8 cellular contexts compared by ENCODE assay signal in the genomic region with DNA sequence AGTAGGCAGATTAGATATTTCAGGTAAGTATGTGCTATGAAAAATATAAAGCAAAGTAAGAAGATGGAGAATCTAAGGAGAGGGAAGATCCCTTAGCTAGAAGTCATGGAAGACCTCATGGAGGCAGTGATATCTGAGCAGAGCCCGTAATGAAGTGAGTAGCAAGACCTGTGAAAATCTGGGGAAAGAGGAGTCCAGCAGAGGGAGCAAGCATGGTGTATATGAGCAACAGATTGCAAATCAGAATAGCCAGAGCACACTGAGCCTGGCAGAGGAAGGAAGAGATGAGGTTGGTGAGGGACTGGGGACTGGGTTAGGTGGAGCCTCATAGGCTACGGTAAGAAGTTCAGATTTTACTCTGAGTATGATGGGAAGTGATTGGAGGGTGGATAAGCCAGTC. TPM values are rescaled to one million over a fixed set of nuclear protein-coding genes. Genes with fewer than 3 reads are reported as not detected.
DNase-seq lines count a peak whose midpoint lies in the region; ATAC-seq, FAIRE-seq and TF ChIP-seq lines count a peak whose summit lies in the region.

No MANE protein-coding gene starts in this region.

- CTCF ChIA-PET in A549 (lab: Yijun Ruan, JAX) (interaction anchor here (0.6 to 4.3 kb wide), 15 partner anchors 10 to 175 kb away, joined by 3 to 107 read pairs (median 6); no protein-coding TSS in a partner anchor), T-cell (lab: Charles Lee) (interaction anchor here (0.6 to 1.1 kb wide), 2 partner anchors 94 to 112 kb away, joined by 3 read pairs; no protein-coding TSS in a partner anchor)

- H3K4me1 ChIP-seq in A549 (no peaks in the 10 kb centered on the region), colonic mucosa (no peaks in the 10 kb centered on the region)

- H3K27ac Mint-ChIP-seq in T-cell: no peak overlapping the region

- no peak overlapping the region for H3K4me3 Mint-ChIP-seq in T-cell

- no peak for TF ChIP-seq EP300 in A549 (IDR thresholded peaks at IDR 0.05)

- peak; percentile 88 to 89 for ATAC-seq in A549
- no peak for ATAC-seq in T-cell (replicated peaks in 1 of 4)
- ATAC-seq in GM19397 (IDR thresholded peaks at IDR 0.05; ENCODE audit: unreplicated experiment): no peak

- H3K9me3 ChIP-seq in A549 (no peaks in the 10 kb centered on the region), colonic mucosa (no peaks in the 10 kb centered on the region)

- TF ChIP-seq CTCF in A549 (IDR thresholded peaks at IDR 0.05) (peak; percentile 33; the same call in 1 of the 3 replicates), GM06990 (IDR thresholded peaks at IDR 0.05; ENCODE audit: insufficient read depth, low read length, poor library complexity, severe bottlenecking) (peak; percentile 32), epithelial cell of proximal tubule (conservative IDR thresholded peaks at IDR 0.05; ENCODE audit: low read depth, low read length) (peak; percentile 63), colonic mucosa (IDR thresholded peaks at IDR 0.05) (no peak)

- no peaks in the 10 kb centered on the region for H3K9me3 Mint-ChIP-seq in T-cell

- H3K4me2 ChIP-seq in A549: no peak overlapping the region

- H3K4me1 Mint-ChIP-seq in T-cell: no peaks in the 10 kb centered on the region

- POLR2A ChIA-PET in A549 (lab: Yijun Ruan, JAX) (no interaction called here), T-cell (lab: Charles Lee) (no interaction called here)

- H3K36me3 ChIP-seq in GM06990 (ENCODE audit: control insufficient read depth, insufficient read depth, low read length) (no peaks in the 10 kb centered on the region), colonic mucosa (no peaks in the 10 kb centered on the region)

- H3K36me3 Mint-ChIP-seq in T-cell: no peaks in the 10 kb centered on the region

- TF ChIP-seq POLR2A in A549 (IDR thresholded peaks at IDR 0.05; ENCODE audit: low read length): no peak

- intact Hi-C loops in colonic mucosa (cut with DNase I): loop anchor here (5.0 to 10.0 kb wide), 3 partner anchors 110 to 238 kb away; a partner anchor contains a TSS

- H3K27me3 ChIP-seq in GM06990 (replicated peaks; ENCODE audit: control insufficient read depth, insufficient read depth, low read length): no peaks in the 10 kb centered on the region
- H3K27me3 ChIP-seq in colonic mucosa: no peaks in the 10 kb centered on the region

- no peak overlapping the region for H3K4me3 ChIP-seq in A549
- H3K4me3 ChIP-seq in GM06990 (replicated peaks; ENCODE audit: low read depth, low read length): no peak overlapping the region
- no peak overlapping the region for H3K4me3 ChIP-seq in epithelial cell of proximal tubule (ENCODE audit: low read depth, low read length)
- no peak overlapping the region for H3K4me3 ChIP-seq in colonic mucosa

- WGBS in A549 (ENCODE audit: missing lambda C conversion rate): 9% methylated on average over 2 of the region's 2 CpGs

- no peak overlapping the region for H3K9ac ChIP-seq in colonic mucosa (ENCODE audit: low read depth in 2 of 2, low read length in 2 of 2)

- H3K27ac ChIP-seq in A549: no peak overlapping the region
- H3K27ac ChIP-seq in colonic mucosa: no peak overlapping the region

- peak in 1 of 2 experiments; percentile 45 for DNase-seq in A549 (ENCODE audit: low read depth in 1 of 2, low spot score in 1 of 2)
- no peak for DNase-seq in GM06990 (ENCODE audit: extremely low read depth, insufficient read length)
- peak; percentile 41 for DNase-seq in OCI-M1 (lab: John Stamatoyannopoulos, UW)
- DNase-seq in epithelial cell of proximal tubule (ENCODE audit: low read depth): no peak
- DNase-seq in T-cell: no peak
- no peak for DNase-seq in colonic mucosa
- no peak for DNase-seq in nucleus accumbens (lab: John Stamatoyannopoulos, UW)

- H3K27me3 Mint-ChIP-seq in T-cell: peaks cover 0 to 11% of the 10 kb centered on the region in 2 donors

- FAIRE-seq in A549 (lab: Jason Lieb, UNC): no peak

- peak in 1 of 2 experiments; percentile 49; a peak in 3 of 5 replicates for TF ChIP-seq RAD21 in A549 (conservative IDR thresholded peaks at IDR 0.05 in 1 of 2, IDR thresholded peaks at IDR 0.05 in 1 of 2)

TF ChIP-seq in A549, 52 proteins besides CTCF, POLR2A, EP300 and RAD21:
- TF ChIP-seq ZFP36 (IDR thresholded peaks at IDR 0.05; ENCODE audit: borderline replicate concordance, partially characterized antibody) (peak; percentile 47), SMC3 (IDR thresholded peaks at IDR 0.05) (0 out of 3 replicates have a peak, but pooled peaks have one; percentile 19), CBX8 (IDR thresholded peaks at IDR 0.05) (no peak), TFCP2L1 (CRISPR knock-in tag; IDR thresholded peaks at IDR 0.05) (no peak)
TF ChIP-seq in A549: peak in this region for 2.

RNA-seq across cellular contexts. Expression of a gene that starts 9.4 kb away (rescaled TPM):
- polyA plus RNA-seq in A549 (2011; rRNA removed) (not detected in 2 replicates), A549 (2017; fragmentation: RNase III; extraction: RNeasy Plus Mini Kit Qiagen cat#74134 plus additional on column Dnase treatment) (not detected in 3 replicates)
- not detected in 2 replicates for polyA plus RNA-seq in A549 (2012; cell fraction: cytosol; rRNA removed)
- polyA plus RNA-seq in A549 (2012; cell fraction: nucleus; rRNA removed): not detected in 2 replicates
- not detected in 2 replicates for polyA minus RNA-seq in A549 (2011; rRNA and poly(A)+ RNA removed)
- total RNA-seq in epithelial cell of proximal tubule (not detected in 2 replicates), T-cell (not detected), colonic mucosa (not detected)

RNA-seq across cellular contexts. Expression of a gene that starts 15.4 kb away (rescaled TPM):
- polyA plus RNA-seq in A549 (2011; rRNA removed): 7.9 and 8.8 TPM in 2 replicates
- polyA plus RNA-seq in A549 (2012; cell fraction: cytosol; rRNA removed): 2.3 and 2.7 TPM in 2 replicates
- 4.4 and 6.0 TPM in 2 replicates for polyA plus RNA-seq in A549 (2012; cell fraction: nucleus; rRNA removed)
- 5.0 to 5.6 TPM (median 5.3 TPM) in 3 replicates for polyA plus RNA-seq in A549 (2017; fragmentation: RNase III; extraction: RNeasy Plus Mini Kit Qiagen cat#74134 plus additional on column Dnase treatment)
- polyA minus RNA-seq in A549 (2011; rRNA and poly(A)+ RNA removed): 14.6 and 15.6 TPM in 2 replicates
- total RNA-seq in epithelial cell of proximal tubule: 9.0 and 14.1 TPM in 2 replicates
- 10 to 100 TPM in 2 of 5 donors, 1 to 10 TPM in 3; 5.1 to 20.3 (median 9.0) TPM for total RNA-seq in T-cell
- total RNA-seq in colonic mucosa: 10 to 100 TPM; 82.5 to 94.3 TPM

Comparison
In these comparisons a context has a peak if more than half of its experiments do, and no peak if none do; other contexts are left out.
1. ATAC-seq: peak in A549 (2 of 2); none in T-cell (0 of 4) and GM19397 (single experiment).